ENCODE assay signal across 1 cellular context in the genomic region with DNA sequence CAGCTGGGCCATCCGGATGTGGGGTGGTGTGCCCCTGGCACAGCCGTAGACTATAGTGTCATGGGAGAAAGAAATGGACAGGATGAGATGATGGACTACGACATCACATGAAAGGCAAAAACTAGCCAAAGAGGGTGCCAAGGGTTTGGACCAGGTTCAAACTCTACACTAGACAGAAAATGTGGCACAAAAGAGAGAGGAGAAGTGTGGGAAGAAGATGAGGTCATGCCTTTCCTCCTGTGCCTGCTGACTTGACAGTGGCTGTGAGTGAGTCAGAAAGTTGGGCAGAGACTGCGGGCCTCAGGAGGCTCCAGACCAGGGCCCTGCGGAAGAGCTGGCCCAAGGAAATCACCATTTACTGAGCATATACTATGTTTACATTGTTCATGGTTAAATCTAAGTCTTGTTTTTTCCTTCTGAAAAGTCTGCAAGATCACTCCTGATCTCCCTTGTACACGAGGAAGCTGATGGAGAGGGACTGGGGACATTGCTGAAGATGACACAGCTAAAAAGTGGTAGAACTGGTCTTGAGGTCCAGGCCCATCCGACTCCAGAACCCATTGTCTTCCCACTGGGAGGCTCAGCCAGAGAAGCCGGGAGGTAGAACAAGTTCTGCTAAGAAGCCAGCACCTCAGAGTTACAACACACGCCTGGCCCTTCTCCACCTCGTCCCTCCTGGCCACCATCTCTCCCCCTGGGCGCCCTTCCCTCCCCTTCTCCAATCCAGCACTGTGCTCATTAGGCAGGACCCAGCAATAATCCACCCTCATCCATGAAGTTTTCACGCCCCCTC.
TF ChIP-seq lines count a peak whose summit lies in the region.

No MANE protein-coding gene starts in this region.

TF ChIP-seq in IMR-90, 13 proteins besides CTCF, POLR2A, EP300 and RAD21:
- TF ChIP-seq CEBPB (IDR thresholded peaks at IDR 0.05; ENCODE audit: low read depth, low read length) (no peak), MAZ (IDR thresholded peaks at IDR 0.05; ENCODE audit: borderline replicate concordance, low read depth, low read length) (no peak), BHLHE40 (IDR thresholded peaks at IDR 0.05; ENCODE audit: low read depth, low read length) (peak; percentile 35; the same call in 1 of the 2 replicates), MAFK (IDR thresholded peaks at IDR 0.05; ENCODE audit: low read depth, low read length) (peak; percentile 58), NFE2L2 (IDR thresholded peaks at IDR 0.05; ENCODE audit: low read depth, low read length) (0 out of 2 replicates have a peak, but pooled peaks have one; percentile 1), FOS (IDR thresholded peaks at IDR 0.05; ENCODE audit: low read depth, low read length) (peak; percentile 28; the same call in 1 of the 2 replicates)
TF ChIP-seq in IMR-90: peak in this region for 4.
